ENCODE assay signal across 1 cellular context in genomic region chr12:52634266-52635056, GRCh38.
TF ChIP-seq lines count a peak whose summit lies in the region.

No MANE protein-coding gene starts in this region.

TF ChIP-seq in K562, 482 proteins besides CTCF, POLR2A, EP300 and RAD21 (continues in another document):
- TF ChIP-seq MAFF (IDR thresholded peaks at IDR 0.05; ENCODE audit: low read length): peak; percentile 80
- TF ChIP-seq TFAM (CRISPR knock-in tag; conservative IDR thresholded peaks at IDR 0.05): no peak
- TF ChIP-seq SIN3B (IDR thresholded peaks at IDR 0.05; ENCODE audit: low read depth): no peak
- TF ChIP-seq ZNF507 (tag; conservative IDR thresholded peaks at IDR 0.05): no peak
- no peak for TF ChIP-seq TAF15 (IDR thresholded peaks at IDR 0.05; ENCODE audit: low read depth, low read length)
- no peak for TF ChIP-seq SMARCB1 (IDR thresholded peaks at IDR 0.05; ENCODE audit: insufficient read length, low read depth)
- TF ChIP-seq PPARD (CRISPR knock-in tag; IDR thresholded peaks at IDR 0.05): no peak
- TF ChIP-seq, protein P1, sequence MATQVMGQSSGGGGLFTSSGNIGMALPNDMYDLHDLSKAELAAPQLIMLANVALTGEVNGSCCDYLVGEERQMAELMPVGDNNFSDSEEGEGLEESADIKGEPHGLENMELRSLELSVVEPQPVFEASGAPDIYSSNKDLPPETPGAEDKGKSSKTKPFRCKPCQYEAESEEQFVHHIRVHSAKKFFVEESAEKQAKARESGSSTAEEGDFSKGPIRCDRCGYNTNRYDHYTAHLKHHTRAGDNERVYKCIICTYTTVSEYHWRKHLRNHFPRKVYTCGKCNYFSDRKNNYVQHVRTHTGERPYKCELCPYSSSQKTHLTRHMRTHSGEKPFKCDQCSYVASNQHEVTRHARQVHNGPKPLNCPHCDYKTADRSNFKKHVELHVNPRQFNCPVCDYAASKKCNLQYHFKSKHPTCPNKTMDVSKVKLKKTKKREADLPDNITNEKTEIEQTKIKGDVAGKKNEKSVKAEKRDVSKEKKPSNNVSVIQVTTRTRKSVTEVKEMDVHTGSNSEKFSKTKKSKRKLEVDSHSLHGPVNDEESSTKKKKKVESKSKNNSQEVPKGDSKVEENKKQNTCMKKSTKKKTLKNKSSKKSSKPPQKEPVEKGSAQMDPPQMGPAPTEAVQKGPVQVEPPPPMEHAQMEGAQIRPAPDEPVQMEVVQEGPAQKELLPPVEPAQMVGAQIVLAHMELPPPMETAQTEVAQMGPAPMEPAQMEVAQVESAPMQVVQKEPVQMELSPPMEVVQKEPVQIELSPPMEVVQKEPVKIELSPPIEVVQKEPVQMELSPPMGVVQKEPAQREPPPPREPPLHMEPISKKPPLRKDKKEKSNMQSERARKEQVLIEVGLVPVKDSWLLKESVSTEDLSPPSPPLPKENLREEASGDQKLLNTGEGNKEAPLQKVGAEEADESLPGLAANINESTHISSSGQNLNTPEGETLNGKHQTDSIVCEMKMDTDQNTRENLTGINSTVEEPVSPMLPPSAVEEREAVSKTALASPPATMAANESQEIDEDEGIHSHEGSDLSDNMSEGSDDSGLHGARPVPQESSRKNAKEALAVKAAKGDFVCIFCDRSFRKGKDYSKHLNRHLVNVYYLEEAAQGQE (CRISPR knock-in tag; IDR thresholded peaks at IDR 0.05; ENCODE audit: low read depth): no peak
- TF ChIP-seq RBM15 (IDR thresholded peaks at IDR 0.05; ENCODE audit: insufficient read depth, low read length): no peak
- TF ChIP-seq, protein P2, sequence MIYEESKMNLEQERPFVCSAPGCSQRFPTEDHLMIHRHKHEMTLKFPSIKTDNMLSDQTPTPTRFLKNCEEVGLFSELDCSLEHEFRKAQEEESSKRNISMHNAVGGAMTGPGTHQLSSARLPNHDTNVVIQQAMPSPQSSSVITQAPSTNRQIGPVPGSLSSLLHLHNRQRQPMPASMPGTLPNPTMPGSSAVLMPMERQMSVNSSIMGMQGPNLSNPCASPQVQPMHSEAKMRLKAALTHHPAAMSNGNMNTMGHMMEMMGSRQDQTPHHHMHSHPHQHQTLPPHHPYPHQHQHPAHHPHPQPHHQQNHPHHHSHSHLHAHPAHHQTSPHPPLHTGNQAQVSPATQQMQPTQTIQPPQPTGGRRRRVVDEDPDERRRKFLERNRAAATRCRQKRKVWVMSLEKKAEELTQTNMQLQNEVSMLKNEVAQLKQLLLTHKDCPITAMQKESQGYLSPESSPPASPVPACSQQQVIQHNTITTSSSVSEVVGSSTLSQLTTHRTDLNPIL (CRISPR knock-in tag; IDR thresholded peaks at IDR 0.05): no peak
- TF ChIP-seq MAFG (tag; conservative IDR thresholded peaks at IDR 0.05): peak; percentile 56
- TF ChIP-seq NFIC (IDR thresholded peaks at IDR 0.05): peak; percentile 83
- TF ChIP-seq PTBP1 (IDR thresholded peaks at IDR 0.05; ENCODE audit: low read depth, low read length): no peak
- TF ChIP-seq CHCHD3 (CRISPR knock-in tag; IDR thresholded peaks at IDR 0.05): no peak
- TF ChIP-seq BHLHE40 (IDR thresholded peaks at IDR 0.05; ENCODE audit: low read length): no peak
- no peak for TF ChIP-seq ZNF589 (CRISPR knock-in tag; IDR thresholded peaks at IDR 0.05; ENCODE audit: low read depth)
- TF ChIP-seq FOXK2 (conservative IDR thresholded peaks at IDR 0.05 in 1 of 2, IDR thresholded peaks at IDR 0.05 in 1 of 2; ENCODE audit: low read depth in 2 of 2): no peak
- TF ChIP-seq ZC3H8 (IDR thresholded peaks at IDR 0.05): no peak
- no peak for TF ChIP-seq ZFPM2 (CRISPR knock-in tag; IDR thresholded peaks at IDR 0.05)
- peak; percentile 65 for TF ChIP-seq C11orf30 (IDR thresholded peaks at IDR 0.05; ENCODE audit: low read depth)
- TF ChIP-seq ZNF133 (CRISPR knock-in tag; IDR thresholded peaks at IDR 0.05): no peak
- TF ChIP-seq HDGF (IDR thresholded peaks at IDR 0.05): no peak
- peak; percentile 78 for TF ChIP-seq ZNF316 (IDR thresholded peaks at IDR 0.05)
- TF ChIP-seq ATF1 (CRISPR knock-in tag; IDR thresholded peaks at IDR 0.05): no peak
- no peak for TF ChIP-seq ATF1 (tag; IDR thresholded peaks at IDR 0.05)
- no peak for TF ChIP-seq RB1 (IDR thresholded peaks at IDR 0.05; ENCODE audit: low read depth)
- no peak for TF ChIP-seq MTA3 (IDR thresholded peaks at IDR 0.05; ENCODE audit: borderline replicate concordance)
- no peak for TF ChIP-seq RFX7 (CRISPR knock-in tag; IDR thresholded peaks at IDR 0.05)
- no peak for TF ChIP-seq IFI16 (CRISPR knock-in tag; IDR thresholded peaks at IDR 0.05)
- no peak for TF ChIP-seq EGR1 (conservative IDR thresholded peaks at IDR 0.05)
- TF ChIP-seq, protein P3, sequence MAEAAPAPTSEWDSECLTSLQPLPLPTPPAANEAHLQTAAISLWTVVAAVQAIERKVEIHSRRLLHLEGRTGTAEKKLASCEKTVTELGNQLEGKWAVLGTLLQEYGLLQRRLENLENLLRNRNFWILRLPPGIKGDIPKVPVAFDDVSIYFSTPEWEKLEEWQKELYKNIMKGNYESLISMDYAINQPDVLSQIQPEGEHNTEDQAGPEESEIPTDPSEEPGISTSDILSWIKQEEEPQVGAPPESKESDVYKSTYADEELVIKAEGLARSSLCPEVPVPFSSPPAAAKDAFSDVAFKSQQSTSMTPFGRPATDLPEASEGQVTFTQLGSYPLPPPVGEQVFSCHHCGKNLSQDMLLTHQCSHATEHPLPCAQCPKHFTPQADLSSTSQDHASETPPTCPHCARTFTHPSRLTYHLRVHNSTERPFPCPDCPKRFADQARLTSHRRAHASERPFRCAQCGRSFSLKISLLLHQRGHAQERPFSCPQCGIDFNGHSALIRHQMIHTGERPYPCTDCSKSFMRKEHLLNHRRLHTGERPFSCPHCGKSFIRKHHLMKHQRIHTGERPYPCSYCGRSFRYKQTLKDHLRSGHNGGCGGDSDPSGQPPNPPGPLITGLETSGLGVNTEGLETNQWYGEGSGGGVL (CRISPR knock-in tag; IDR thresholded peaks at IDR 0.05): no peak
- TF ChIP-seq, protein P4, sequence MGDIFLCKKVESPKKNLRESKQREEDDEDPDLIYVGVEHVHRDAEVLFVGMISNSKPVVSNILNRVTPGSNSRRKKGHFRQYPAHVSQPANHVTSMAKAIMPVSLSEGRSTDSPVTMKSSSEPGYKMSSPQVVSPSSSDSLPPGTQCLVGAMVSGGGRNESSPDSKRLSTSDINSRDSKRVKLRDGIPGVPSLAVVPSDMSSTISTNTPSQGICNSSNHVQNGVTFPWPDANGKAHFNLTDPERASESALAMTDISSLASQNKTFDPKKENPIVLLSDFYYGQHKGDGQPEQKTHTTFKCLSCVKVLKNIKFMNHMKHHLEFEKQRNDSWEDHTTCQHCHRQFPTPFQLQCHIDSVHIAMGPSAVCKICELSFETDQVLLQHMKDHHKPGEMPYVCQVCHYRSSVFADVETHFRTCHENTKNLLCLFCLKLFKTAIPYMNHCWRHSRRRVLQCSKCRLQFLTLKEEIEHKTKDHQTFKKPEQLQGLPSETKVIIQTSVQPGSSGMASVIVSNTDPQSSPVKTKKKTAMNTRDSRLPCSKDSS (IDR thresholded peaks at IDR 0.05; ENCODE audit: low read depth, partially characterized antibody): no peak
- no peak for TF ChIP-seq KLF10 (CRISPR knock-in tag; IDR thresholded peaks at IDR 0.05)
- no peak for TF ChIP-seq ZNF143 (CRISPR knock-in tag; IDR thresholded peaks at IDR 0.05)
- TF ChIP-seq, protein P5, sequence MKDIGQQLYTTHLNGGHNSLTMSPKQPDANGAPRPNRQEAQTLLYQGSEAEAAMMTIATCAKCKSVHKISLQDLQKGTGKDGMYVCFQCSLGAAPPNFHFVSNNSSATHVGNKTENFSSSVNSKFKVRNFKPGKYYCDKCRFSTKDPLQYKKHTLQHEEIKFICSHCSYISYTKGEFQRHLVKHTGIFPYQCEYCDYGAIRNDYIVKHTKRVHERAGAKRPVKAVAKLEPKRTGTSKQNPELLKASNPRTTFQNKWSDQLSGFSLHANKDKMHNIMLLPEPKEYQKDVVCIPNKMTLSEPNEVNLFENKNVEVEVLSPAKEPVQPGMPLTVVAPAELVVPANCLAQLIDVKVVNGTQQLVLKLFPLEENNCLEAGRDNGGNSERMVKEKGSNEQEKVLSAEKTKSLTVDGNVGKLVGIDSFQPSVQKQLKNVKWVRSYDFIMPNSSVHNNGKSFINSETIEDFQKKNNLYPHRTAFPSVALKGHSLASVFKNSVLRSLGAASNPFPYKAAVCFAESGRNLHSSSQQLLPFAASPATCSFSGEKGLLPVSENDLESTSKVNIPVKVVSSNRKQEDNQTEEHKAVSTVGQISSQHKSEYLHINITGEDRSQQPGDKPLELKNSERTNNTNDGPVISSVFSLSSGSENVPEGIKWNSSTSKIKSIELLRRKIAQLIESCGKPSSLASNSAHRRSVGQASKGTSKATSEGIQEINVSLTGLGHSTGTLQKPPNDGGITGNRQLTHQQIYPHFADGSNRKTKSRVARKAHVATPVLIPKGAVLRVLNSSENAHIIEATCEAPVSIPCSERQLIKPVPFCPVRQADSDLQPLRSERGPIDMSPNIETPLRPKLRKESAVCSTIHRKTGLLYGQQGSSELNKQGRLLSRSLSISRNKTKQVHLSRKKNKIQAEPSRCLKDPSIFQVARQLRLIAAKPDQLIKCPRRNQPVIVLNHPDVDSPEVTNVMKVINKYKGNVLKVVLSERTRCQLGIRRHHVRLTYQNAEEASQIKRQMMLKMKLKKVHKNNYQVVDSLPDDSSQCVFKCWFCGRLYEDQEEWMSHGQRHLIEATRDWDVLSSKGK (CRISPR knock-in tag; IDR thresholded peaks at IDR 0.05): no peak
- TF ChIP-seq SRSF7 (optimal IDR thresholded peaks at IDR 0.05; ENCODE audit: low read depth, low read length): no peak
- TF ChIP-seq MAFK (IDR thresholded peaks at IDR 0.05; ENCODE audit: low read length): peak; percentile 68
- TF ChIP-seq ZNF696 (CRISPR knock-in tag; conservative IDR thresholded peaks at IDR 0.05): no peak
- no peak for TF ChIP-seq ARID3A (IDR thresholded peaks at IDR 0.05; ENCODE audit: borderline replicate concordance, low read depth, low read length)
- no peak for TF ChIP-seq TEAD1 (CRISPR knock-in tag; IDR thresholded peaks at IDR 0.05)
- TF ChIP-seq, protein P6, sequence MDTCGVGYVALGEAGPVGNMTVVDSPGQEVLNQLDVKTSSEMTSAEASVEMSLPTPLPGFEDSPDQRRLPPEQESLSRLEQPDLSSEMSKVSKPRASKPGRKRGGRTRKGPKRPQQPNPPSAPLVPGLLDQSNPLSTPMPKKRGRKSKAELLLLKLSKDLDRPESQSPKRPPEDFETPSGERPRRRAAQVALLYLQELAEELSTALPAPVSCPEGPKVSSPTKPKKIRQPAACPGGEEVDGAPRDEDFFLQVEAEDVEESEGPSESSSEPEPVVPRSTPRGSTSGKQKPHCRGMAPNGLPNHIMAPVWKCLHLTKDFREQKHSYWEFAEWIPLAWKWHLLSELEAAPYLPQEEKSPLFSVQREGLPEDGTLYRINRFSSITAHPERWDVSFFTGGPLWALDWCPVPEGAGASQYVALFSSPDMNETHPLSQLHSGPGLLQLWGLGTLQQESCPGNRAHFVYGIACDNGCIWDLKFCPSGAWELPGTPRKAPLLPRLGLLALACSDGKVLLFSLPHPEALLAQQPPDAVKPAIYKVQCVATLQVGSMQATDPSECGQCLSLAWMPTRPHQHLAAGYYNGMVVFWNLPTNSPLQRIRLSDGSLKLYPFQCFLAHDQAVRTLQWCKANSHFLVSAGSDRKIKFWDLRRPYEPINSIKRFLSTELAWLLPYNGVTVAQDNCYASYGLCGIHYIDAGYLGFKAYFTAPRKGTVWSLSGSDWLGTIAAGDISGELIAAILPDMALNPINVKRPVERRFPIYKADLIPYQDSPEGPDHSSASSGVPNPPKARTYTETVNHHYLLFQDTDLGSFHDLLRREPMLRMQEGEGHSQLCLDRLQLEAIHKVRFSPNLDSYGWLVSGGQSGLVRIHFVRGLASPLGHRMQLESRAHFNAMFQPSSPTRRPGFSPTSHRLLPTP (IDR thresholded peaks at IDR 0.05; ENCODE audit: borderline replicate concordance, extremely low read depth, insufficient read length): no peak
- no peak for TF ChIP-seq ZNF311 (CRISPR knock-in tag; IDR thresholded peaks at IDR 0.05)
- no peak for TF ChIP-seq ZNF282 (CRISPR knock-in tag; IDR thresholded peaks at IDR 0.05)
- TF ChIP-seq ZNF274 (IDR thresholded peaks at IDR 0.05; ENCODE audit: borderline replicate concordance, low read depth, low read length): no peak
- TF ChIP-seq E2F6 (IDR thresholded peaks at IDR 0.05; ENCODE audit: borderline replicate concordance in 1 of 2, extremely low read depth in 1 of 2, insufficient read depth in 1 of 2, insufficient read length in 1 of 2, low read depth in 1 of 2, low read length in 1 of 2, poor library complexity in 1 of 2, severe bottlenecking in 1 of 2): no peak
- TF ChIP-seq NFIX (CRISPR knock-in tag; IDR thresholded peaks at IDR 0.05; ENCODE audit: low read depth): 0 out of 2 replicates have a peak, but pooled peaks have one; percentile 15
- TF ChIP-seq GATAD2B (IDR thresholded peaks at IDR 0.05; ENCODE audit: borderline replicate concordance): no peak
- no peak for TF ChIP-seq SREBF1 (IDR thresholded peaks at IDR 0.05; ENCODE audit: borderline replicate concordance, low read depth, low read length)
- no peak for TF ChIP-seq ZBTB5 (IDR thresholded peaks at IDR 0.05)
- TF ChIP-seq BRD9 (IDR thresholded peaks at IDR 0.05; ENCODE audit: low read depth, partially characterized antibody): no peak
